ENCODE assay signal across 15 cellular contexts in genomic region chr6:11427827-11428245, GRCh38.
DNase-seq lines count a peak whose midpoint lies in the region; ATAC-seq and TF ChIP-seq lines count a peak whose summit lies in the region.
"Had no signal": no experiment of that assay in that cellular context is flagged by ENCODE, and none has a peak within 500 bp of the region (broad histone marks: within the 10 kb centered on the region; RNA-seq: fewer than 3 reads in every experiment).

No MANE protein-coding gene starts in this region.

- H3K4me3 ChIP-seq in testis = no peak overlapping the region

- TF ChIP-seq CTCF in WTC11 (IDR thresholded peaks at IDR 0.05) = no peak
- TF ChIP-seq CTCF in testis (IDR thresholded peaks at IDR 0.05) = no peak

- peak overlapping the region; percentile 52 to 71 for H3K27ac ChIP-seq in testis
- H3K27ac ChIP-seq: 22Rv1, HL-60 had no signal

- no peak overlapping the region for H3K4me3 Mint-ChIP-seq in WTC11
- no peak overlapping the region for H3K4me3 Mint-ChIP-seq in activated T-cell treated with anti-CD3 and anti-CD28 coated beads, Interleukin-2, amount 50 U/mL, for 72 hours

- peak overlapping the region; percentile 57; the same call in 1 of the 2 replicates for H3K27ac Mint-ChIP-seq in WTC11
- H3K27ac Mint-ChIP-seq in activated T-cell treated with anti-CD3 and anti-CD28 coated beads, Interleukin-2, amount 50 U/mL, for 72 hours = no peak overlapping the region

- no peaks in the 10 kb centered on the region for H3K9me3 Mint-ChIP-seq in WTC11
- H3K9me3 Mint-ChIP-seq in activated T-cell treated with anti-CD3 and anti-CD28 coated beads, Interleukin-2, amount 50 U/mL, for 72 hours = no peaks in the 10 kb centered on the region

- H3K9me3 ChIP-seq in testis = no peaks in the 10 kb centered on the region

- 58 to 77% methylated on average over 7 of the region's 7 CpGs for WGBS in testis, 2 donors

- no peaks in the 10 kb centered on the region for H3K36me3 Mint-ChIP-seq in WTC11
- no peaks in the 10 kb centered on the region for H3K36me3 Mint-ChIP-seq in activated T-cell treated with anti-CD3 and anti-CD28 coated beads, Interleukin-2, amount 50 U/mL, for 72 hours (ENCODE audit: insufficient read depth in 2 of 2)

- H3K27me3 ChIP-seq in testis = no peaks in the 10 kb centered on the region

- peak; percentile 25 for DNase-seq in NCI-H2029 treated with DMSO at 0.1 percent for 48 hours (lab: John Stamatoyannopoulos, UW)
- no peak for DNase-seq in NCI-H2029 (lab: John Stamatoyannopoulos, UW)
- DNase-seq in WTC11 (ENCODE audit: low spot score) = no peak
- no peak for DNase-seq in left colon
- DNase-seq in testis = no peak
- no peak for DNase-seq in head of caudate nucleus
- no peak for DNase-seq in activated T-cell treated with anti-CD3 and anti-CD28 coated beads, Interleukin-2, amount 50 U/mL, for 72 hours
- DNase-seq in ecto neural progenitor cell (ENCODE audit: low spot score) = no peak
- DNase-seq: activated naive CD4-positive, alpha-beta T cell treated with anti-CD3 and anti-CD28 coated beads, Interleukin-2, amount 50 U/mL, for 16 hours; effector memory CD4-positive, alpha-beta T cell; GF-D8; NCI-H1694 treated with DMSO at 0.1 percent for 48 hours had no signal

- H3K27me3 Mint-ChIP-seq in WTC11 (ENCODE audit: low read depth) = no peaks in the 10 kb centered on the region
- H3K27me3 Mint-ChIP-seq in activated T-cell treated with anti-CD3 and anti-CD28 coated beads, Interleukin-2, amount 50 U/mL, for 72 hours (ENCODE audit: low read depth) = peaks cover 19% of the 10 kb centered on the region

- ATAC-seq in WTC11 (no peak), left colon (peak; percentile 43)
- ATAC-seq in activated T-cell treated with anti-CD3 and anti-CD28 coated beads, Interleukin-2, amount 50 U/mL, for 72 hours (replicated peaks in 1 of 2) = no peak
- ATAC-seq: HCT116 had no signal

- peaks cover 43% of the 10 kb centered on the region for H3K4me1 Mint-ChIP-seq in WTC11
- H3K4me1 Mint-ChIP-seq in activated T-cell treated with anti-CD3 and anti-CD28 coated beads, Interleukin-2, amount 50 U/mL, for 72 hours (ENCODE audit: low read depth) = peaks cover 77% of the 10 kb centered on the region

- CTCF ChIA-PET in WTC11 (lab: Charles Lee) = no interaction called here

- POLR2A ChIA-PET in WTC11 (lab: Charles Lee) = no interaction called here

- no peak for TF ChIP-seq POLR2A in testis (IDR thresholded peaks at IDR 0.05)

- intact Hi-C loops in left colon (cut with DNase I, micrococcal nuclease) (no loop called here), testis (cut with DNase I; ENCODE audit: low total_unique reads) (no loop called here), head of caudate nucleus (cut with DNase I) (no loop called here)

- H3K36me3 ChIP-seq in testis (ENCODE audit: low read depth, missing control alignments) = no peaks in the 10 kb centered on the region

- peaks cover 57% of the 10 kb centered on the region for H3K4me1 ChIP-seq in testis

TF ChIP-seq in WTC11, 78 proteins besides CTCF, POLR2A, EP300 and RAD21:
- TF ChIP-seq FOXP1 (CRISPR knock-in tag; IDR thresholded peaks at IDR 0.05; ENCODE audit: borderline replicate concordance) = no peak
- TF ChIP-seq, protein P1, sequence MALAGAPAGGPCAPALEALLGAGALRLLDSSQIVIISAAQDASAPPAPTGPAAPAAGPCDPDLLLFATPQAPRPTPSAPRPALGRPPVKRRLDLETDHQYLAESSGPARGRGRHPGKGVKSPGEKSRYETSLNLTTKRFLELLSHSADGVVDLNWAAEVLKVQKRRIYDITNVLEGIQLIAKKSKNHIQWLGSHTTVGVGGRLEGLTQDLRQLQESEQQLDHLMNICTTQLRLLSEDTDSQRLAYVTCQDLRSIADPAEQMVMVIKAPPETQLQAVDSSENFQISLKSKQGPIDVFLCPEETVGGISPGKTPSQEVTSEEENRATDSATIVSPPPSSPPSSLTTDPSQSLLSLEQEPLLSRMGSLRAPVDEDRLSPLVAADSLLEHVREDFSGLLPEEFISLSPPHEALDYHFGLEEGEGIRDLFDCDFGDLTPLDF (CRISPR knock-in tag; IDR thresholded peaks at IDR 0.05) = no peak
- TF ChIP-seq, protein P2, sequence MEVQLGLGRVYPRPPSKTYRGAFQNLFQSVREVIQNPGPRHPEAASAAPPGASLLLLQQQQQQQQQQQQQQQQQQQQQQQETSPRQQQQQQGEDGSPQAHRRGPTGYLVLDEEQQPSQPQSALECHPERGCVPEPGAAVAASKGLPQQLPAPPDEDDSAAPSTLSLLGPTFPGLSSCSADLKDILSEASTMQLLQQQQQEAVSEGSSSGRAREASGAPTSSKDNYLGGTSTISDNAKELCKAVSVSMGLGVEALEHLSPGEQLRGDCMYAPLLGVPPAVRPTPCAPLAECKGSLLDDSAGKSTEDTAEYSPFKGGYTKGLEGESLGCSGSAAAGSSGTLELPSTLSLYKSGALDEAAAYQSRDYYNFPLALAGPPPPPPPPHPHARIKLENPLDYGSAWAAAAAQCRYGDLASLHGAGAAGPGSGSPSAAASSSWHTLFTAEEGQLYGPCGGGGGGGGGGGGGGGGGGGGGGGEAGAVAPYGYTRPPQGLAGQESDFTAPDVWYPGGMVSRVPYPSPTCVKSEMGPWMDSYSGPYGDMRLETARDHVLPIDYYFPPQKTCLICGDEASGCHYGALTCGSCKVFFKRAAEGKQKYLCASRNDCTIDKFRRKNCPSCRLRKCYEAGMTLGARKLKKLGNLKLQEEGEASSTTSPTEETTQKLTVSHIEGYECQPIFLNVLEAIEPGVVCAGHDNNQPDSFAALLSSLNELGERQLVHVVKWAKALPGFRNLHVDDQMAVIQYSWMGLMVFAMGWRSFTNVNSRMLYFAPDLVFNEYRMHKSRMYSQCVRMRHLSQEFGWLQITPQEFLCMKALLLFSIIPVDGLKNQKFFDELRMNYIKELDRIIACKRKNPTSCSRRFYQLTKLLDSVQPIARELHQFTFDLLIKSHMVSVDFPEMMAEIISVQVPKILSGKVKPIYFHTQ (CRISPR knock-in tag; IDR thresholded peaks at IDR 0.05) = no peak
